ENCODE assay signal across 7 cellular contexts in genomic region chr2:118134650-118135049, GRCh38.
"Had no signal": no experiment of that assay in that cellular context is flagged by ENCODE, and none has a peak within 500 bp of the region (broad histone marks: within the 10 kb centered on the region; RNA-seq: fewer than 3 reads in every experiment).

No MANE protein-coding gene starts in this region.

- H3K9me3 Mint-ChIP-seq: HFFc6 had no signal

- H3K9me3 ChIP-seq: HAP-1 had no signal

- DNase-seq: GM23248, GOT3, H7, HFFc6, IMR-90 had no signal

- H3K27ac Mint-ChIP-seq: HFFc6 had no signal

- H3K4me3 ChIP-seq: GM23248, HAP-1, K562 had no signal

- H3K36me3 ChIP-seq: HAP-1 had no signal

- H3K9ac ChIP-seq: GM23248 had no signal

- ATAC-seq: K562 had no signal

- H3K4me3 Mint-ChIP-seq: HFFc6 had no signal

- H3K4me1 ChIP-seq: HAP-1 had no signal

- H3K27ac ChIP-seq: GM23248 had no signal

- H2AFZ ChIP-seq: GM23248 had no signal
